21 cellular contexts compared by ENCODE assay signal in genomic region chr6:81387163-81387562, GRCh38.
DNase-seq lines count a peak whose midpoint lies in the region; ATAC-seq, FAIRE-seq and TF ChIP-seq lines count a peak whose summit lies in the region.
"Had no signal": no experiment of that assay in that cellular context is flagged by ENCODE, and none has a peak within 500 bp of the region (broad histone marks: within the 10 kb centered on the region; RNA-seq: fewer than 3 reads in every experiment).

No MANE protein-coding gene starts in this region.

- CTCF ChIA-PET in IMR-90 (lab: Yijun Ruan, JAX) (no interaction called here), K562 (lab: Yijun Ruan, JAX; ENCODE audit: low intra/inter-chr PET ratio) (no interaction called here), HepG2 (lab: Yijun Ruan, JAX; ENCODE audit: low intra/inter-chr PET ratio, low total read pairs) (no interaction called here)

- H2AFZ ChIP-seq in IMR-90 (replicated peaks; ENCODE audit: low read length, poor library complexity) (no peak overlapping the region), K562 (ENCODE audit: low read depth, low read length) (no peak overlapping the region), HepG2 (ENCODE audit: low read length) (no peak overlapping the region)

- no peak overlapping the region for H2BK120ac ChIP-seq in IMR-90 (ENCODE audit: low read depth, low read length)

- DNase-seq in IMR-90 (no peak), K562 (ENCODE audit: extremely low read depth in 1 of 4, low spot score in 3 of 4) (no peak), HepG2 (ENCODE audit: low spot score) (no peak), pons (ENCODE audit: low spot score) (no peak), A172 (ENCODE audit: low spot score) (no peak)
- DNase-seq in stimulated activated naive CD4-positive, alpha-beta T cell treated with Interleukin-2 at 50 U/mL for 16 hours (lab: John Stamatoyannopoulos, UW): no peak
- DNase-seq: AML-193; Caco-2; Calu3; CD4-positive, alpha-beta T cell; CD8-positive, alpha-beta T cell; DMS79 treated with DMSO at 0.1 percent for 48 hours; GDM1 had no signal

- in situ Hi-C loops in IMR-90 (cut with MboI; ENCODE audit: low sequenced_read_pairs): no loop called here
- in situ Hi-C loops in K562 (cut with MboI): no loop called here
- in situ Hi-C loops in HepG2 (cut with HindIII; ENCODE audit: extremely low pct_ligation_motif_present, low pct_unique_long_range_greater_than_20kb): no loop called here

- H2BK15ac ChIP-seq in IMR-90 (ENCODE audit: low read depth, low read length): no peak overlapping the region

- intact Hi-C loops in IMR-90 (cut with micrococcal nuclease): no loop called here
- intact Hi-C loops in K562 (cut with micrococcal nuclease): no loop called here
- intact Hi-C loops in HepG2 (cut with micrococcal nuclease; ENCODE audit: unreplicated experiment): loop anchor here (10.0 kb wide), 1 partner anchor 368 kb away; the partner anchor contains the start of gene TENT5A

- H3K4me3 ChIP-seq in IMR-90 (ENCODE audit: insufficient read depth, low read depth, low read length) (no peak overlapping the region), K562 (no peak overlapping the region), HepG2 (replicated peaks in 1 of 3; ENCODE audit: insufficient read depth in 1 of 3, low read depth in 2 of 3, low read length in 3 of 3) (no peak overlapping the region)
- H3K4me3 ChIP-seq: BLaER1 treated with 17β-estradiol and CSF1 and Interleukin-3, amounts not matched to agents 10 nM and 100 nM; GM12878 had no signal

- H3K27me3 ChIP-seq in IMR-90 (ENCODE audit: control insufficient read depth, insufficient read depth, low read length): no peaks in the 10 kb centered on the region
- H3K27me3 ChIP-seq in K562 (ENCODE audit: control insufficient read depth in 2 of 2, insufficient read depth in 2 of 2, low read length in 2 of 2): no peaks in the 10 kb centered on the region
- no peaks in the 10 kb centered on the region for H3K27me3 ChIP-seq in HepG2 (ENCODE audit: control insufficient read depth in 1 of 2, insufficient read depth in 2 of 2, low read length in 2 of 2)
- H3K27me3 ChIP-seq: BLaER1 treated with 17β-estradiol and CSF1 and Interleukin-3, amounts not matched to agents 10 nM and 100 nM had no signal

- dilution Hi-C loops in IMR-90 (cut with HindIII; ENCODE audit: low sequenced_read_pairs, unreplicated experiment): no loop called here

- no peak for TF ChIP-seq CTCF in IMR-90 (conservative IDR thresholded peaks at IDR 0.05; ENCODE audit: low read depth, low read length)
- no peak for TF ChIP-seq CTCF in K562 (IDR thresholded peaks at IDR 0.05 in 2 of 3, conservative IDR thresholded peaks at IDR 0.05 in 1 of 3; ENCODE audit: insufficient read depth in 2 of 3, low read depth in 1 of 3, low read length in 3 of 3)
- no peak for TF ChIP-seq CTCF in HepG2 (CRISPR knock-in tag; IDR thresholded peaks at IDR 0.05)

- TF ChIP-seq POLR2A in IMR-90 (IDR thresholded peaks at IDR 0.05; ENCODE audit: low read depth, low read length) (no peak), K562 (conservative IDR thresholded peaks at IDR 0.05) (no peak), HepG2 (IDR thresholded peaks at IDR 0.05; ENCODE audit: insufficient read depth in 1 of 2, low read depth in 2 of 2, low read length in 2 of 2) (no peak)

- no peak overlapping the region for H3K14ac ChIP-seq in IMR-90 (replicated peaks; ENCODE audit: low read depth, low read length)

- H2AK9ac ChIP-seq in IMR-90 (replicated peaks; ENCODE audit: low read depth, low read length, poor library complexity): no peak overlapping the region

- TF ChIP-seq EP300 in K562 (IDR thresholded peaks at IDR 0.05; ENCODE audit: low read length): no peak
- no peak for TF ChIP-seq EP300 in HepG2 (IDR thresholded peaks at IDR 0.05; ENCODE audit: low read depth in 2 of 2, low read length in 2 of 2)
- TF ChIP-seq EP300 in HepG2 (CRISPR knock-in tag; IDR thresholded peaks at IDR 0.05; ENCODE audit: borderline replicate concordance): no peak

- H3K79me1 ChIP-seq in IMR-90 (ENCODE audit: low read depth in 1 of 2, low read length in 2 of 2): no peaks in the 10 kb centered on the region

- no peak overlapping the region for H3K9ac ChIP-seq in IMR-90 (ENCODE audit: low read depth, low read length)
- H3K9ac ChIP-seq in K562 (ENCODE audit: insufficient read depth in 1 of 2, low read depth in 2 of 2, low read length in 2 of 2): no peak overlapping the region
- no peak overlapping the region for H3K9ac ChIP-seq in HepG2 (ENCODE audit: insufficient read depth, low read depth, low read length)
- H3K9ac ChIP-seq: BLaER1 treated with 17β-estradiol and CSF1 and Interleukin-3, amounts not matched to agents 10 nM and 100 nM had no signal

- H3K18ac ChIP-seq in IMR-90 (ENCODE audit: low read depth, low read length): no peak overlapping the region

- no peak overlapping the region for H3K27ac ChIP-seq in IMR-90 (ENCODE audit: insufficient read depth, low read length)
- no peak overlapping the region for H3K27ac ChIP-seq in K562 (ENCODE audit: extremely low read depth, low read depth, low read length)
- no peak overlapping the region for H3K27ac ChIP-seq in HepG2 (ENCODE audit: extremely low read length, insufficient read depth, low read length)
- H3K27ac ChIP-seq: 22Rv1; BLaER1 treated with 17β-estradiol and CSF1 and Interleukin-3, amounts not matched to agents 10 nM and 100 nM; C4-2B had no signal

- no peak overlapping the region for H3K4ac ChIP-seq in IMR-90 (ENCODE audit: low read depth, low read length)

- POLR2A ChIA-PET in IMR-90 (lab: Charles Lee; ENCODE audit: unreplicated experiment) (no interaction called here), K562 (lab: Yijun Ruan, JAX) (no interaction called here), HepG2 (lab: Yijun Ruan, JAX) (no interaction called here)

- H3K36me3 ChIP-seq in IMR-90 (ENCODE audit: control insufficient read depth, insufficient read depth, low read length) (no peaks in the 10 kb centered on the region), K562 (ENCODE audit: control insufficient read depth, insufficient read depth, low read length) (no peaks in the 10 kb centered on the region), HepG2 (replicated peaks in 1 of 2; ENCODE audit: control insufficient read depth in 1 of 2, insufficient read depth in 2 of 2, low read length in 2 of 2) (no peaks in the 10 kb centered on the region)
- H3K36me3 ChIP-seq: BLaER1 treated with 17β-estradiol and CSF1 and Interleukin-3, amounts not matched to agents 10 nM and 100 nM had no signal

- H3K4me1 ChIP-seq in IMR-90 (ENCODE audit: control insufficient read depth, insufficient read depth, low read length): no peaks in the 10 kb centered on the region
- H3K4me1 ChIP-seq in K562 (replicated peaks in 1 of 2; ENCODE audit: control insufficient read depth in 2 of 2, insufficient read depth in 2 of 2, low read length in 2 of 2): no peaks in the 10 kb centered on the region
- peaks cover 24% of the 10 kb centered on the region for H3K4me1 ChIP-seq in HepG2 (ENCODE audit: insufficient read depth, low read length)
- H3K4me1 ChIP-seq: BLaER1 treated with 17β-estradiol and CSF1 and Interleukin-3, amounts not matched to agents 10 nM and 100 nM; Caco-2 had no signal

- no peaks in the 10 kb centered on the region for H4K20me1 ChIP-seq in IMR-90 (ENCODE audit: insufficient read depth, low read length)
- no peaks in the 10 kb centered on the region for H4K20me1 ChIP-seq in K562 (replicated peaks; ENCODE audit: control insufficient read depth, insufficient read depth, low read length)
- no peaks in the 10 kb centered on the region for H4K20me1 ChIP-seq in HepG2 (ENCODE audit: insufficient read depth, low read length)
- H4K20me1 ChIP-seq: BLaER1 treated with 17β-estradiol and CSF1 and Interleukin-3, amounts not matched to agents 10 nM and 100 nM had no signal

- no peak overlapping the region for H3K23ac ChIP-seq in IMR-90 (ENCODE audit: low read depth, low read length)

- H3K9me1 ChIP-seq in IMR-90 (ENCODE audit: insufficient read depth, low read length) (no peaks in the 10 kb centered on the region), K562 (ENCODE audit: control insufficient read depth, insufficient read depth, low read length) (no peaks in the 10 kb centered on the region)

- H3K9me3 ChIP-seq in IMR-90 (ENCODE audit: control insufficient read depth, insufficient read depth, low read length): peaks cover 1% of the 10 kb centered on the region; the same call in 1 of the 2 replicates
- no peaks in the 10 kb centered on the region for H3K9me3 ChIP-seq in K562 (replicated peaks; ENCODE audit: control insufficient read depth, insufficient read depth, low read depth, low read length)
- H3K9me3 ChIP-seq in HepG2 (ENCODE audit: low read length): peaks cover 11% of the 10 kb centered on the region; the same call in 1 of the 2 replicates

- no peak overlapping the region for H4K91ac ChIP-seq in IMR-90 (ENCODE audit: insufficient read depth, low read depth, low read length)

- no CpG with 5 or more reads among the region's 1 CpG for WGBS in IMR-90 (ENCODE audit: extremely low coverage in 2 of 2, insufficient read length in 1 of 2), 2 experiments
- 6% methylated on average over 1 of the region's 1 CpG for WGBS in K562 (ENCODE audit: insufficient coverage, low coverage, missing lambda C conversion rate)
- 0% methylated on average over 1 of the region's 1 CpG for WGBS in HepG2 (ENCODE audit: low lambda C conversion rate)

- FAIRE-seq in G401.6 (lab: Jason Lieb, UNC) (peak; percentile 54), K562 (lab: Jason Lieb, UNC) (no peak), HepG2 (lab: Jason Lieb, UNC) (no peak)
- FAIRE-seq: D721Med, GM12878, GM12892, GM18507 had no signal

- no TSS peak for BruUV-seq in IMR-90 (replicated peaks; lab: Mats Ljungman, UMichigan)
- no TSS peak for BruUV-seq in K562 (replicated peaks; lab: Mats Ljungman, UMichigan)
- no TSS peak for BruUV-seq in HepG2 (replicated peaks; lab: Mats Ljungman, UMichigan)

- H2BK5ac ChIP-seq in IMR-90 (ENCODE audit: low read depth, low read length, poor library complexity, severe bottlenecking): no peak overlapping the region

- H2BK20ac ChIP-seq in IMR-90 (ENCODE audit: low read depth, low read length): no peak overlapping the region

- H2AK5ac ChIP-seq in IMR-90 (ENCODE audit: low read depth, low read length): no peak overlapping the region

- no peak overlapping the region for H4K5ac ChIP-seq in IMR-90 (ENCODE audit: low read depth, low read length)

- H3K79me2 ChIP-seq in K562 (ENCODE audit: control insufficient read depth, insufficient read depth, low read length) (no peaks in the 10 kb centered on the region), HepG2 (ENCODE audit: insufficient read depth, low read length) (no peaks in the 10 kb centered on the region)

- no peak overlapping the region for H3K4me2 ChIP-seq in IMR-90 (ENCODE audit: low read depth, low read length)
- no peak overlapping the region for H3K4me2 ChIP-seq in K562 (ENCODE audit: insufficient read depth, low read length)
- peak overlapping the region; percentile 23; the same call in 1 of the 2 replicates for H3K4me2 ChIP-seq in HepG2 (ENCODE audit: low read depth, low read length)
- H3K4me2 ChIP-seq: BLaER1 treated with 17β-estradiol and CSF1 and Interleukin-3, amounts not matched to agents 10 nM and 100 nM had no signal

- no peak overlapping the region for H3K56ac ChIP-seq in IMR-90 (ENCODE audit: extremely low read depth, insufficient read depth, low read length)

- H4K8ac ChIP-seq in IMR-90 (ENCODE audit: low read depth in 2 of 2, low read length in 2 of 2): no peak overlapping the region

- TF ChIP-seq RAD21 in IMR-90 (IDR thresholded peaks at IDR 0.05; ENCODE audit: low read length) (no peak), K562 (CRISPR knock-in tag; conservative IDR thresholded peaks at IDR 0.05 in 1 of 2, IDR thresholded peaks at IDR 0.05 in 1 of 2) (no peak), HepG2 (CRISPR knock-in tag; IDR thresholded peaks at IDR 0.05) (no peak)

- ATAC-seq in IMR-90 (ENCODE audit: low read depth): no peak
- ATAC-seq in K562: no peak
- no peak for ATAC-seq in HepG2
- ATAC-seq: CD8-positive, alpha-beta T cell; GM12878 had no signal
